24 cellular contexts compared by ENCODE assay signal in genomic region chrX:154125356-154126040, GRCh38. TPM values are rescaled to one million over a fixed set of nuclear protein-coding genes. Genes with fewer than 3 reads are reported as not detected.
A peak's percentile ranks its signal among the peaks of the same experiment; 100 is the strongest.
DNase-seq lines count a peak whose midpoint lies in the region; ATAC-seq and TF ChIP-seq lines count a peak whose summit lies in the region.
"Had no signal": no experiment of that assay in that cellular context is flagged by ENCODE, and none has a peak within 500 bp of the region (broad histone marks: within the 10 kb centered on the region; RNA-seq: fewer than 3 reads in every experiment).

No MANE protein-coding gene starts in this region.

- no peak overlapping the region for H3K18ac ChIP-seq in IMR-90 (ENCODE audit: low read depth, low read length)

- DNase-seq in activated T-cell treated with anti-CD3 and anti-CD28 coated beads, Interleukin-2, amount 50 U/mL, for 4 hours: no peak
- DNase-seq in activated T-cell treated with anti-CD3 and anti-CD28 coated beads, Interleukin-2, amount 50 U/mL, for 72 hours: no peak
- DNase-seq in IMR-90 (no peak), heart right ventricle (peak; percentile 16 to 52), cortex of kidney (lab: John Stamatoyannopoulos, UW) (no peak), SK-N-SH (no peak), GDM1 (lab: John Stamatoyannopoulos, UW) (no peak)
- DNase-seq: activated CD4-positive, alpha-beta T cell treated with anti-CD3 and anti-CD28 coated beads, Interleukin-2, amount 50 U/mL, for 1 hour; AML-193; DMS53; HCEC 1CT; NCI-H1417; NCI-H2081; NCI-H345; SIG-M5; transverse colon had no signal

- in situ Hi-C loops in IMR-90 (cut with MboI; ENCODE audit: low sequenced_read_pairs): no loop called here

- H3K4me3 Mint-ChIP-seq in activated T-cell treated with anti-CD3 and anti-CD28 coated beads, Interleukin-2, amount 50 U/mL, for 4 hours: no peak overlapping the region
- H3K4me3 Mint-ChIP-seq in activated T-cell treated with anti-CD3 and anti-CD28 coated beads, Interleukin-2, amount 50 U/mL, for 72 hours: peak overlapping the region in 1 of 2 donors; percentile 20

- peak; percentile 18 to 48 for ATAC-seq in activated T-cell treated with anti-CD3 and anti-CD28 coated beads, Interleukin-2, amount 50 U/mL, for 4 hours
- ATAC-seq in activated T-cell treated with anti-CD3 and anti-CD28 coated beads, Interleukin-2, amount 50 U/mL, for 72 hours (replicated peaks in 1 of 2): no peak
- ATAC-seq in IMR-90 (ENCODE audit: low read depth) (no peak), heart right ventricle (peak in 5 of 8 donors; percentile 52 to 84 (median 60))
- ATAC-seq: A549, Panc1 had no signal

- dilution Hi-C loops in IMR-90 (cut with HindIII; ENCODE audit: low sequenced_read_pairs, unreplicated experiment): no loop called here

- no peak overlapping the region for H4K91ac ChIP-seq in IMR-90 (ENCODE audit: insufficient read depth, low read depth, low read length)

- H3K4me3 ChIP-seq in IMR-90 (ENCODE audit: insufficient read depth, low read depth, low read length) (no peak overlapping the region), heart right ventricle (no peak overlapping the region), neutrophil (ENCODE audit: low read depth in 1 of 2, low read length in 1 of 2) (no peak overlapping the region), SK-N-SH (ENCODE audit: low read depth in 2 of 2, low read length in 1 of 2) (no peak overlapping the region)
- H3K4me3 ChIP-seq: A549, transverse colon had no signal

- CTCF ChIA-PET in IMR-90 (lab: Yijun Ruan, JAX): no interaction called here
- CTCF ChIA-PET in SK-N-SH (lab: Yijun Ruan, JAX): interaction anchor here (0.9 to 2.3 kb wide), 3 partner anchors 10 to 183 kb away, joined by 3 to 8 read pairs (median 7); no protein-coding TSS in a partner anchor

- H3K23ac ChIP-seq in IMR-90 (ENCODE audit: low read depth, low read length): no peak overlapping the region

- no peak overlapping the region for H4K8ac ChIP-seq in IMR-90 (ENCODE audit: low read depth in 2 of 2, low read length in 2 of 2)

- H3K79me1 ChIP-seq in IMR-90 (ENCODE audit: low read depth in 1 of 2, low read length in 2 of 2): no peaks in the 10 kb centered on the region

- TF ChIP-seq RAD21 in IMR-90 (IDR thresholded peaks at IDR 0.05; ENCODE audit: low read length) (no peak), SK-N-SH (IDR thresholded peaks at IDR 0.05; ENCODE audit: low read length) (no peak)

- H2BK15ac ChIP-seq in IMR-90 (ENCODE audit: low read depth, low read length): no peak overlapping the region

- H3K27ac ChIP-seq in IMR-90 (ENCODE audit: insufficient read depth, low read length) (no peak overlapping the region), heart right ventricle (peak overlapping the region in 1 of 10 donors; percentile 15), neutrophil (peak overlapping the region; percentile 94), SK-N-SH (ENCODE audit: low read depth in 2 of 2, low read length in 1 of 2) (no peak overlapping the region)
- H3K27ac ChIP-seq: A549, transverse colon had no signal

- H3K4ac ChIP-seq in IMR-90 (ENCODE audit: low read depth, low read length): no peak overlapping the region

- H3K9ac ChIP-seq in IMR-90 (ENCODE audit: low read depth, low read length): no peak overlapping the region
- no peak overlapping the region for H3K9ac ChIP-seq in SK-N-SH

- H2BK5ac ChIP-seq in IMR-90 (ENCODE audit: low read depth, low read length, poor library complexity, severe bottlenecking): no peak overlapping the region

- H3K36me3 Mint-ChIP-seq in activated T-cell treated with anti-CD3 and anti-CD28 coated beads, Interleukin-2, amount 50 U/mL, for 4 hours (ENCODE audit: insufficient read depth): no peaks in the 10 kb centered on the region
- H3K36me3 Mint-ChIP-seq in activated T-cell treated with anti-CD3 and anti-CD28 coated beads, Interleukin-2, amount 50 U/mL, for 72 hours (ENCODE audit: insufficient read depth in 2 of 2): no peaks in the 10 kb centered on the region

- no peaks in the 10 kb centered on the region for H4K20me1 ChIP-seq in IMR-90 (ENCODE audit: insufficient read depth, low read length)
- no peaks in the 10 kb centered on the region for H4K20me1 ChIP-seq in SK-N-SH (ENCODE audit: insufficient read depth)

- no peaks in the 10 kb centered on the region for H3K9me1 ChIP-seq in IMR-90 (ENCODE audit: insufficient read depth, low read length)

- no peak for TF ChIP-seq EP300 in SK-N-SH (IDR thresholded peaks at IDR 0.05; ENCODE audit: borderline replicate concordance in 1 of 2, low read depth in 1 of 2, low read length in 1 of 2)

- H4K5ac ChIP-seq in IMR-90 (ENCODE audit: low read depth, low read length): no peak overlapping the region

- H3F3A ChIP-seq in SK-N-SH (replicated peaks; ENCODE audit: insufficient read depth): no peaks in the 10 kb centered on the region

- no peak for TF ChIP-seq POLR2A in IMR-90 (IDR thresholded peaks at IDR 0.05; ENCODE audit: low read depth, low read length)

- H3K36me3 ChIP-seq in IMR-90 (ENCODE audit: control insufficient read depth, insufficient read depth, low read length) (no peaks in the 10 kb centered on the region), heart right ventricle (no peaks in the 10 kb centered on the region), neutrophil (no peaks in the 10 kb centered on the region), SK-N-SH (replicated peaks in 1 of 2; ENCODE audit: control insufficient read depth in 1 of 2, insufficient read depth in 2 of 2, low read length in 1 of 2) (no peaks in the 10 kb centered on the region)
- H3K36me3 ChIP-seq: transverse colon had no signal

- no peak overlapping the region for H2AK9ac ChIP-seq in IMR-90 (replicated peaks; ENCODE audit: low read depth, low read length, poor library complexity)

- H3K56ac ChIP-seq in IMR-90 (ENCODE audit: extremely low read depth, insufficient read depth, low read length): no peak overlapping the region

- H3K4me1 Mint-ChIP-seq in activated T-cell treated with anti-CD3 and anti-CD28 coated beads, Interleukin-2, amount 50 U/mL, for 4 hours (ENCODE audit: low read depth): peaks cover 19% of the 10 kb centered on the region
- peaks cover 10% of the 10 kb centered on the region for H3K4me1 Mint-ChIP-seq in activated T-cell treated with anti-CD3 and anti-CD28 coated beads, Interleukin-2, amount 50 U/mL, for 72 hours (ENCODE audit: low read depth)

- no peaks in the 10 kb centered on the region for H3K27me3 Mint-ChIP-seq in activated T-cell treated with anti-CD3 and anti-CD28 coated beads, Interleukin-2, amount 50 U/mL, for 4 hours (ENCODE audit: low read depth)
- peaks cover 13% of the 10 kb centered on the region for H3K27me3 Mint-ChIP-seq in activated T-cell treated with anti-CD3 and anti-CD28 coated beads, Interleukin-2, amount 50 U/mL, for 72 hours (ENCODE audit: low read depth)

- H3K9me2 ChIP-seq in SK-N-SH: no peaks in the 10 kb centered on the region

- no peak overlapping the region for H2BK20ac ChIP-seq in IMR-90 (ENCODE audit: low read depth, low read length)

- BruUV-seq in IMR-90 (replicated peaks; lab: Mats Ljungman, UMichigan): no TSS peak

- H3K27ac Mint-ChIP-seq in activated T-cell treated with anti-CD3 and anti-CD28 coated beads, Interleukin-2, amount 50 U/mL, for 72 hours: no peak overlapping the region

- H2AFZ ChIP-seq in IMR-90 (replicated peaks; ENCODE audit: low read length, poor library complexity) (peak overlapping the region; percentile 49), SK-N-SH (ENCODE audit: low read depth) (no peak overlapping the region)

- TF ChIP-seq CTCF in IMR-90 (conservative IDR thresholded peaks at IDR 0.05; ENCODE audit: low read depth, low read length) (no peak), heart right ventricle (IDR thresholded peaks at IDR 0.05) (no peak), neutrophil (IDR thresholded peaks at IDR 0.05) (no peak), SK-N-SH (IDR thresholded peaks at IDR 0.05) (no peak)

- intact Hi-C loops in IMR-90 (cut with micrococcal nuclease): no loop called here
- intact Hi-C loops in heart right ventricle (cut with DNase I): no loop called here

- no peak overlapping the region for H3K4me2 ChIP-seq in IMR-90 (ENCODE audit: low read depth, low read length)
- H3K4me2 ChIP-seq in SK-N-SH: no peak overlapping the region
- H3K4me2 ChIP-seq: A549 had no signal

- H2AK5ac ChIP-seq in IMR-90 (ENCODE audit: low read depth, low read length): no peak overlapping the region

- peaks cover 6% of the 10 kb centered on the region for H3K27me3 ChIP-seq in IMR-90 (ENCODE audit: control insufficient read depth, insufficient read depth, low read length)
- peaks cover 0 to 29% (median 0%) of the 10 kb centered on the region in 7 donors for H3K27me3 ChIP-seq in heart right ventricle
- no peaks in the 10 kb centered on the region for H3K27me3 ChIP-seq in neutrophil
- no peaks in the 10 kb centered on the region; the same call in 1 of the 2 replicates for H3K27me3 ChIP-seq in SK-N-SH (ENCODE audit: insufficient read depth)
- H3K27me3 ChIP-seq: transverse colon had no signal

- 52% methylated on average over 10 of the region's 31 CpGs; no CpG with 5 or more reads in 1 of the 2 experiments for WGBS in IMR-90 (ENCODE audit: extremely low coverage in 2 of 2, insufficient read length in 1 of 2), 2 experiments
- 57 to 65% methylated on average over 25 to 31 of the region's 31 CpGs for WGBS in heart right ventricle, 2 donors
- WGBS in SK-N-SH (ENCODE audit: low lambda C conversion rate): 63% methylated on average over 29 of the region's 31 CpGs

- no peaks in the 10 kb centered on the region for H3K9me3 Mint-ChIP-seq in activated T-cell treated with anti-CD3 and anti-CD28 coated beads, Interleukin-2, amount 50 U/mL, for 4 hours
- no peaks in the 10 kb centered on the region for H3K9me3 Mint-ChIP-seq in activated T-cell treated with anti-CD3 and anti-CD28 coated beads, Interleukin-2, amount 50 U/mL, for 72 hours

- no peaks in the 10 kb centered on the region for H3K79me2 ChIP-seq in SK-N-SH (ENCODE audit: insufficient read depth)

- POLR2A ChIA-PET in IMR-90 (lab: Charles Lee; ENCODE audit: unreplicated experiment): no interaction called here
- POLR2A ChIA-PET in SK-N-SH (lab: Yijun Ruan, JAX): no interaction called here

- no peak overlapping the region for H2BK120ac ChIP-seq in IMR-90 (ENCODE audit: low read depth, low read length)

- H3K4me1 ChIP-seq in IMR-90 (ENCODE audit: control insufficient read depth, insufficient read depth, low read length) (no peaks in the 10 kb centered on the region), heart right ventricle (peaks cover 0 to 26% (median 7%) of the 10 kb centered on the region in 9 donors), neutrophil (ENCODE audit: control insufficient read depth in 1 of 2, insufficient read depth in 1 of 2, low read depth in 1 of 2, low read length in 1 of 2) (peaks cover 23 to 28% of the 10 kb centered on the region in 2 experiments), SK-N-SH (ENCODE audit: control insufficient read depth in 1 of 2, insufficient read depth in 2 of 2, low read depth in 1 of 2, low read length in 1 of 2) (no peaks in the 10 kb centered on the region)
- H3K4me1 ChIP-seq: A549, transverse colon had no signal

- peaks cover 8% of the 10 kb centered on the region for H3K9me3 ChIP-seq in IMR-90 (ENCODE audit: control insufficient read depth, insufficient read depth, low read length)
- H3K9me3 ChIP-seq in heart right ventricle: no peaks in the 10 kb centered on the region
- no peaks in the 10 kb centered on the region for H3K9me3 ChIP-seq in neutrophil
- no peaks in the 10 kb centered on the region for H3K9me3 ChIP-seq in SK-N-SH
- H3K9me3 ChIP-seq: A549, transverse colon had no signal

- H3K14ac ChIP-seq in IMR-90 (replicated peaks; ENCODE audit: low read depth, low read length): no peak overlapping the region

RNA-seq across cellular contexts. Expression of gene OPN1LW, which starts 18.5 kb away (rescaled TPM):
- not detected for total RNA-seq in activated T-cell treated with anti-CD3 and anti-CD28 coated beads, Interleukin-2, amount 50 U/mL, for 4 hours
- total RNA-seq in activated T-cell treated with anti-CD3 and anti-CD28 coated beads, Interleukin-2, amount 50 U/mL, for 72 hours: not detected
- total RNA-seq in IMR-90 (2012; rRNA removed): not detected in 2 replicates
- polyA plus RNA-seq in IMR-90 (2012; rRNA removed): not detected in 2 replicates
- not detected in 2 replicates for polyA plus RNA-seq in IMR-90 (2012; cell fraction: cytosol; rRNA removed)
- polyA plus RNA-seq in IMR-90 (2012; cell fraction: nucleus; rRNA removed; ENCODE audit: low replicate concordance): not detected in 2 replicates
- not detected for total RNA-seq in heart right ventricle
- polyA plus RNA-seq in heart right ventricle: not detected
- not detected in 2 replicates for polyA plus RNA-seq in SK-N-SH (2012; rRNA removed)
- polyA plus RNA-seq in SK-N-SH (2012; cell fraction: cytosol; rRNA removed): not detected in 2 replicates
- not detected in 2 replicates for polyA plus RNA-seq in SK-N-SH (2012; cell fraction: nucleus; rRNA removed)
- total RNA-seq: cerebellum, epithelial cell of proximal tubule, G401, HT-29, pulmonary artery endothelial cell, transverse colon had no signal
- polyA plus RNA-seq: A549 had no signal

RNA-seq across cellular contexts. Expression of gene MECP2, which starts 28.0 kb away (rescaled TPM):
- total RNA-seq in activated T-cell treated with anti-CD3 and anti-CD28 coated beads, Interleukin-2, amount 50 U/mL, for 4 hours: 10 to 100 TPM; 42.6 to 46.7 (median 45.7) TPM
- total RNA-seq in activated T-cell treated with anti-CD3 and anti-CD28 coated beads, Interleukin-2, amount 50 U/mL, for 72 hours: 10 to 100 TPM; 70.4 to 73.5 TPM
- total RNA-seq in IMR-90 (2012; rRNA removed) (8.4 and 10.8 TPM in 2 replicates), heart right ventricle (10 to 100 TPM; 33.5 to 39.3 (median 37.6) TPM)
- polyA plus RNA-seq in IMR-90 (2012; rRNA removed) (9.7 and 10.1 TPM in 2 replicates), heart right ventricle (10 to 100 TPM; 14.0 to 18.5 TPM), SK-N-SH (2012; rRNA removed) (7.0 and 8.2 TPM in 2 replicates)
- polyA plus RNA-seq in IMR-90 (2012; cell fraction: cytosol; rRNA removed): 6.1 and 12.5 TPM in 2 replicates
- polyA plus RNA-seq in IMR-90 (2012; cell fraction: nucleus; rRNA removed; ENCODE audit: low replicate concordance): 12.6 and 20.9 TPM in 2 replicates
- 5.6 and 6.9 TPM in 2 replicates for polyA plus RNA-seq in SK-N-SH (2012; cell fraction: cytosol; rRNA removed)
- 16.6 and 16.8 TPM in 2 replicates for polyA plus RNA-seq in SK-N-SH (2012; cell fraction: nucleus; rRNA removed)

RNA-seq across cellular contexts. Expression of gene OPN1MW, which starts 56.9 kb away (rescaled TPM):
- not detected for total RNA-seq in activated T-cell treated with anti-CD3 and anti-CD28 coated beads, Interleukin-2, amount 50 U/mL, for 4 hours
- total RNA-seq in activated T-cell treated with anti-CD3 and anti-CD28 coated beads, Interleukin-2, amount 50 U/mL, for 72 hours: not detected
- total RNA-seq in IMR-90 (2012; rRNA removed): not detected in 2 replicates
- not detected in 2 replicates for polyA plus RNA-seq in IMR-90 (2012; rRNA removed)
- not detected in 2 replicates for polyA plus RNA-seq in IMR-90 (2012; cell fraction: cytosol; rRNA removed)
- not detected in 2 replicates for polyA plus RNA-seq in IMR-90 (2012; cell fraction: nucleus; rRNA removed; ENCODE audit: low replicate concordance)
- total RNA-seq in heart right ventricle: not detected
- polyA plus RNA-seq in heart right ventricle: not detected
- not detected in 2 replicates for polyA plus RNA-seq in SK-N-SH (2012; rRNA removed)
- not detected in 2 replicates for polyA plus RNA-seq in SK-N-SH (2012; cell fraction: cytosol; rRNA removed)
- not detected in 2 replicates for polyA plus RNA-seq in SK-N-SH (2012; cell fraction: nucleus; rRNA removed)
- total RNA-seq: cerebellum, epithelial cell of proximal tubule, G401, HT-29, pulmonary artery endothelial cell, transverse colon had no signal
- polyA plus RNA-seq: A549 had no signal

Comparison
In these comparisons a context has a peak if more than half of its experiments do, and no peak if none do; other contexts are left out.
1. ATAC-seq: peak in activated T-cell treated with anti-CD3 and anti-CD28 coated beads, Interleukin-2, amount 50 U/mL, for 4 hours (2 of 2) and heart right ventricle (5 of 8); none in activated T-cell treated with anti-CD3 and anti-CD28 coated beads, Interleukin-2, amount 50 U/mL, for 72 hours (0 of 2) and IMR-90 (single experiment).
2. DNase-seq: peak in heart right ventricle (2 of 2); none in activated T-cell treated with anti-CD3 and anti-CD28 coated beads, Interleukin-2, amount 50 U/mL, for 4 hours (single experiment), activated T-cell treated with anti-CD3 and anti-CD28 coated beads, Interleukin-2, amount 50 U/mL, for 72 hours (0 of 2), IMR-90 (single experiment), cortex of kidney (single experiment), SK-N-SH (single experiment) and GDM1 (single experiment).